Comparison of ENCODE assay signal across 1 cellular context in the genomic region with DNA sequence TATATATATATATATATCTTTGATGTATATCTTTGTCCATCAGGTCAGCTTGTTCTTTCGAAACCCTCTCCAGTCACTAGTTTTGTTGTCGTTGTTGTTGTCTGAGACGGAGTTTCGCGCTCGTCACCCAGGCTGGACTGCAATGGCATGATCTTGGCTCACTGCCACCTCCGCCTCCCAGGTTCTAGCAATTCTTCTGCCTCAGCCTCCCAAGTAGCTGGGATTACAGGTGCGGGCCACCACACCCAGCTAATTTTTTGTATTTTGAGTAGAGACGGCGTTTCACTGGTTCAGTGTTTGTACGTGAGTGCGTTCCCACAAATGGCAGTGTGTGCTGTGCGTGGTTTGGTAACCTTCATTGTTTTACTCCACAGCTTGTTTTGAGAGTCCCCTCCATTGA.
TF ChIP-seq lines count a peak whose summit lies in the region.

No MANE protein-coding gene starts in this region.

TF ChIP-seq in SK-N-SH, 30 proteins besides CTCF, POLR2A, EP300 and RAD21:
- TF ChIP-seq, protein P1, sequence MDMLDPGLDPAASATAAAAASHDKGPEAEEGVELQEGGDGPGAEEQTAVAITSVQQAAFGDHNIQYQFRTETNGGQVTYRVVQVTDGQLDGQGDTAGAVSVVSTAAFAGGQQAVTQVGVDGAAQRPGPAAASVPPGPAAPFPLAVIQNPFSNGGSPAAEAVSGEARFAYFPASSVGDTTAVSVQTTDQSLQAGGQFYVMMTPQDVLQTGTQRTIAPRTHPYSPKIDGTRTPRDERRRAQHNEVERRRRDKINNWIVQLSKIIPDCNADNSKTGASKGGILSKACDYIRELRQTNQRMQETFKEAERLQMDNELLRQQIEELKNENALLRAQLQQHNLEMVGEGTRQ (IDR thresholded peaks at IDR 0.05; ENCODE audit: borderline replicate concordance, low read depth, low read length) = no peak
- TF ChIP-seq JUND (IDR thresholded peaks at IDR 0.05) (no peak), POLR2AphosphoS5 (IDR thresholded peaks at IDR 0.05; ENCODE audit: low read depth, low read length) (no peak), SMC3 (IDR thresholded peaks at IDR 0.05; ENCODE audit: low read depth, low read length) (no peak), NFIC (IDR thresholded peaks at IDR 0.05; ENCODE audit: borderline replicate concordance) (no peak), YY1 (IDR thresholded peaks at IDR 0.05; ENCODE audit: low read depth) (no peak), MEF2A (IDR thresholded peaks at IDR 0.05; ENCODE audit: borderline replicate concordance, low read depth) (no peak), FOXJ3 (CRISPR knock-in tag; IDR thresholded peaks at IDR 0.05) (no peak), FOXM1 (IDR thresholded peaks at IDR 0.05; ENCODE audit: low read depth) (no peak), RCOR1 (IDR thresholded peaks at IDR 0.05; ENCODE audit: low read length) (no peak), MAX (IDR thresholded peaks at IDR 0.05; ENCODE audit: low read depth) (no peak)
- TF ChIP-seq, protein P2, sequence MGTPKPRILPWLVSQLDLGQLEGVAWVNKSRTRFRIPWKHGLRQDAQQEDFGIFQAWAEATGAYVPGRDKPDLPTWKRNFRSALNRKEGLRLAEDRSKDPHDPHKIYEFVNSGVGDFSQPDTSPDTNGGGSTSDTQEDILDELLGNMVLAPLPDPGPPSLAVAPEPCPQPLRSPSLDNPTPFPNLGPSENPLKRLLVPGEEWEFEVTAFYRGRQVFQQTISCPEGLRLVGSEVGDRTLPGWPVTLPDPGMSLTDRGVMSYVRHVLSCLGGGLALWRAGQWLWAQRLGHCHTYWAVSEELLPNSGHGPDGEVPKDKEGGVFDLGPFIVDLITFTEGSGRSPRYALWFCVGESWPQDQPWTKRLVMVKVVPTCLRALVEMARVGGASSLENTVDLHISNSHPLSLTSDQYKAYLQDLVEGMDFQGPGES (IDR thresholded peaks at IDR 0.05; ENCODE audit: low read depth, low read length) = no peak
- TF ChIP-seq, protein P3, sequence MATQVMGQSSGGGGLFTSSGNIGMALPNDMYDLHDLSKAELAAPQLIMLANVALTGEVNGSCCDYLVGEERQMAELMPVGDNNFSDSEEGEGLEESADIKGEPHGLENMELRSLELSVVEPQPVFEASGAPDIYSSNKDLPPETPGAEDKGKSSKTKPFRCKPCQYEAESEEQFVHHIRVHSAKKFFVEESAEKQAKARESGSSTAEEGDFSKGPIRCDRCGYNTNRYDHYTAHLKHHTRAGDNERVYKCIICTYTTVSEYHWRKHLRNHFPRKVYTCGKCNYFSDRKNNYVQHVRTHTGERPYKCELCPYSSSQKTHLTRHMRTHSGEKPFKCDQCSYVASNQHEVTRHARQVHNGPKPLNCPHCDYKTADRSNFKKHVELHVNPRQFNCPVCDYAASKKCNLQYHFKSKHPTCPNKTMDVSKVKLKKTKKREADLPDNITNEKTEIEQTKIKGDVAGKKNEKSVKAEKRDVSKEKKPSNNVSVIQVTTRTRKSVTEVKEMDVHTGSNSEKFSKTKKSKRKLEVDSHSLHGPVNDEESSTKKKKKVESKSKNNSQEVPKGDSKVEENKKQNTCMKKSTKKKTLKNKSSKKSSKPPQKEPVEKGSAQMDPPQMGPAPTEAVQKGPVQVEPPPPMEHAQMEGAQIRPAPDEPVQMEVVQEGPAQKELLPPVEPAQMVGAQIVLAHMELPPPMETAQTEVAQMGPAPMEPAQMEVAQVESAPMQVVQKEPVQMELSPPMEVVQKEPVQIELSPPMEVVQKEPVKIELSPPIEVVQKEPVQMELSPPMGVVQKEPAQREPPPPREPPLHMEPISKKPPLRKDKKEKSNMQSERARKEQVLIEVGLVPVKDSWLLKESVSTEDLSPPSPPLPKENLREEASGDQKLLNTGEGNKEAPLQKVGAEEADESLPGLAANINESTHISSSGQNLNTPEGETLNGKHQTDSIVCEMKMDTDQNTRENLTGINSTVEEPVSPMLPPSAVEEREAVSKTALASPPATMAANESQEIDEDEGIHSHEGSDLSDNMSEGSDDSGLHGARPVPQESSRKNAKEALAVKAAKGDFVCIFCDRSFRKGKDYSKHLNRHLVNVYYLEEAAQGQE (IDR thresholded peaks at IDR 0.05; ENCODE audit: low read depth, low read length) = no peak
